30 cellular contexts compared by ENCODE assay signal in the genomic region with DNA sequence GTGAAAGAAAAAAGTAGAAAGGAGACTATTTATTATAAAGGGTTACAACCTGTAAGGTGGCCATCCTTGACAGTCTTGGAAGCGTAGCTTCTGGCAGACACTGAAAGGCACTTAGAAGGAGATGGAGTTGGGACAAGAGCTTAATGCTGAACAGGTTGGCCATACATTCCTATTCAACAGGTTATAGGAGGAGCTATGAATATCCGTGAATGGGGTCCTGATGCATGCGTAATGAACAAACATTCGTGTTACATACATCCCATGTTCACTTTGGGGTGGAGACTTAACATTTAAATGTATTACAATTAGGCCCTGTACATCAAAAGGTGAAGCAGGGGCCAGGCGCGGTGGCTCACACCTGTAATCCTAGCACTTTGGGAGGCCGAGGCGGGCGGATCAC.
"Had no signal": no experiment of that assay in that cellular context is flagged by ENCODE, and none has a peak within 500 bp of the region (broad histone marks: within the 10 kb centered on the region; RNA-seq: fewer than 3 reads in every experiment).

No MANE protein-coding gene starts in this region.

- H3K9ac ChIP-seq: neural progenitor cell, parathyroid adenoma had no signal

- H3K9me3 ChIP-seq: left lung, lower lobe of right lung, neutrophil, thyroid gland, transverse colon, upper lobe of right lung had no signal

- DNase-seq: head of caudate nucleus; hypothalamus; immature natural killer cell; kidney; left colon; left lung; lower lobe of right lung; mammary epithelial cell; mesenchymal stem cell; naive B cell; natural killer cell; nephron progenitor cell; occipital lobe; retina; right cardiac atrium; stimulated activated CD4-positive, alpha-beta T cell treated with anti-CD3 and anti-CD28 coated beads, Interleukin-12 subunit alpha, Interleukin-12 subunit beta, amount 100 ng/mL, for 4 hours; stimulated activated CD4-positive, alpha-beta T cell treated with anti-CD3 and anti-CD28 coated beads, Interleukin-15, amount 100 ng/mL, for 24 hours; stimulated activated CD4-positive, alpha-beta T cell treated with anti-CD3 and anti-CD28 coated beads, Interleukin-2, amount 100 ng/mL, for 24 hours; stimulated activated CD4-positive, alpha-beta T cell treated with anti-CD3 and anti-CD28 coated beads, Interleukin-4, amount 100 ng/mL, for 1 hour; stimulated activated naive CD4-positive, alpha-beta T cell; substantia nigra; transverse colon; upper lobe of right lung had no signal

- H3K4me2 ChIP-seq: neural progenitor cell had no signal

- H3K4me3 Mint-ChIP-seq: immature natural killer cell; naive B cell; natural killer cell; nephron progenitor cell; neural progenitor cell; stimulated activated naive CD8-positive, alpha-beta T cell treated with anti-CD3 and anti-CD28 coated beads, Interleukin-15, Interleukin-2, amounts not matched to agents 100 ng/mL and 50 ng/mL, for 24 hours had no signal

- H3K4me3 ChIP-seq: left lung, lower lobe of right lung, neural progenitor cell, skin epidermis, thyroid gland, transverse colon, upper lobe of right lung had no signal

- H3K27ac Mint-ChIP-seq: immature natural killer cell; naive B cell; natural killer cell; nephron progenitor cell; neural progenitor cell; stimulated activated naive CD8-positive, alpha-beta T cell treated with anti-CD3 and anti-CD28 coated beads, Interleukin-15, Interleukin-2, amounts not matched to agents 100 ng/mL and 50 ng/mL, for 24 hours had no signal

- H3K36me3 ChIP-seq: left lung, lower lobe of right lung, neutrophil, thyroid gland, transverse colon, upper lobe of right lung had no signal

- ATAC-seq: left colon, natural killer cell, right cardiac atrium, sciatic nerve had no signal

- H3K9me3 Mint-ChIP-seq: immature natural killer cell; naive B cell; natural killer cell; nephron progenitor cell; neural progenitor cell; stimulated activated naive CD8-positive, alpha-beta T cell treated with anti-CD3 and anti-CD28 coated beads, Interleukin-15, Interleukin-2, amounts not matched to agents 100 ng/mL and 50 ng/mL, for 24 hours had no signal

- H3K27ac ChIP-seq: left lung, lower lobe of right lung, neural progenitor cell, neutrophil, skin epidermis, upper lobe of right lung had no signal

- H3K36me3 Mint-ChIP-seq: immature natural killer cell, naive B cell, natural killer cell, neural progenitor cell had no signal

- H3K27me3 ChIP-seq: left lung, neural progenitor cell, neutrophil, thyroid gland, transverse colon, upper lobe of right lung had no signal

- H3K4me1 Mint-ChIP-seq: immature natural killer cell, naive B cell, natural killer cell, nephron progenitor cell had no signal

- H2AFZ ChIP-seq: neural progenitor cell had no signal

- H3K79me2 ChIP-seq: parathyroid adenoma had no signal
